16 cellular contexts compared by ENCODE assay signal in the genomic region with DNA sequence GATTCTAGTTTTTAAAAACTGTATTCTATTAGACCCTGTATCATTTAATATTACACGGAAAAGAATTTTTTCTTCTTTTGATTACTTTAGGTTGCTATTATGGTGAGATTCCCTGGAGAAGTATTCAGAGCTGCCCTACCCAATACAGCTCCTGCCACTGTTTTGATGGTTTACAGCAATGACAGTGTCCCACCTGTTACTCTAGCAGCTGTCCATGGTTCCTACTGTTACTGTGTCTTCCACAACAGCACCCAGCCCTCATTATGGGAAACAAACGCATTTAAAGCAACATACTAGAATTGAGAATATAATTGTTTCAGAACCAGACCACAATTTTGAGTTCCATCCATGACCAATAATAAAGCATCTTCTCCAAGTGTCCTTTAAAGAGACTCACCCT. TPM values are rescaled to one million over a fixed set of nuclear protein-coding genes. Genes with fewer than 3 reads are reported as not detected.
DNase-seq lines count a peak whose midpoint lies in the region; FAIRE-seq and TF ChIP-seq lines count a peak whose summit lies in the region.
"Had no signal": no experiment of that assay in that cellular context is flagged by ENCODE, and none has a peak within 500 bp of the region (broad histone marks: within the 10 kb centered on the region; RNA-seq: fewer than 3 reads in every experiment).

No MANE protein-coding gene starts in this region.

- POLR2A ChIA-PET in H1 (lab: Charles Lee; ENCODE audit: partially characterized antibody) = no interaction called here

- no peak overlapping the region for H2BK12ac ChIP-seq in H1 (ENCODE audit: low read depth, low read length)
- H2BK12ac ChIP-seq in trophoblast cell (ENCODE audit: low read length) = no peak overlapping the region

- H2BK120ac ChIP-seq in H1 (replicated peaks; ENCODE audit: low read depth, low read length) = no peak overlapping the region
- no peak overlapping the region for H2BK120ac ChIP-seq in trophoblast cell (ENCODE audit: insufficient read depth, low read length, poor library complexity)

- H4K5ac ChIP-seq in H1 (ENCODE audit: insufficient read length, low read depth, low read length) = no peak overlapping the region

- H2AFZ ChIP-seq in H1 (ENCODE audit: low read length) = no peak overlapping the region
- H2AFZ ChIP-seq in trophoblast cell (ENCODE audit: insufficient read depth, low read length, poor library complexity) = no peak overlapping the region

- no peak overlapping the region for H3K27ac ChIP-seq in H1 (ENCODE audit: low read depth, low read length)
- H3K27ac ChIP-seq in trophoblast cell (ENCODE audit: low read depth, low read length) = no peak overlapping the region

- CTCF ChIA-PET in H1 (lab: Charles Lee; ENCODE audit: partially characterized antibody) = no interaction called here

- H3K56ac ChIP-seq in H1 (replicated peaks; ENCODE audit: insufficient read length, low read depth, low read length) = no peak overlapping the region

- no peak overlapping the region for H4K8ac ChIP-seq in H1 (ENCODE audit: extremely low read depth, insufficient read depth, low read length)
- no peak overlapping the region for H4K8ac ChIP-seq in trophoblast cell (ENCODE audit: low read depth, low read length)

- no peak for TF ChIP-seq POLR2A in H1 (IDR thresholded peaks at IDR 0.05; ENCODE audit: control extremely low read depth in 1 of 2, low read depth in 2 of 2, low read length in 2 of 2)

- H3K9me3 ChIP-seq in H1 (ENCODE audit: insufficient read depth in 2 of 2, low read depth in 1 of 2, low read length in 1 of 2) (no peaks in the 10 kb centered on the region), trophoblast cell (ENCODE audit: insufficient read depth, low read depth, low read length) (no peaks in the 10 kb centered on the region)

- WGBS in H1 (ENCODE audit: extremely low coverage in 1 of 2, insufficient coverage in 1 of 2, insufficient read length in 1 of 2, insufficient replicate concordance in 2 of 2, low coverage in 1 of 2, low lambda C conversion rate in 2 of 2, missing lambda C conversion rate in 1 of 2), 2 experiments = 42% methylated on average over 2 of the region's 2 CpGs; no CpG with 5 or more reads in 1 of the 2 experiments
- no CpG with 5 or more reads among the region's 2 CpGs for WGBS in trophoblast cell (ENCODE audit: extremely low coverage, insufficient coverage, insufficient read length)

- peak; percentile 82 for FAIRE-seq in H1 (lab: Jason Lieb, UNC)

- H3K23ac ChIP-seq in H1 (ENCODE audit: insufficient read length) (no peak overlapping the region), trophoblast cell (ENCODE audit: low read length) (no peak overlapping the region)

- H3K4me3 ChIP-seq in H1 (ENCODE audit: extremely low read depth in 1 of 4, insufficient read depth in 2 of 4, low read depth in 3 of 4, low read length in 4 of 4) (no peak overlapping the region), trophoblast cell (ENCODE audit: low read depth, low read length) (no peak overlapping the region)

- H2BK5ac ChIP-seq in H1 (ENCODE audit: low read depth, low read length) (no peak overlapping the region), trophoblast cell (ENCODE audit: low read depth, low read length, poor library complexity) (no peak overlapping the region)

- no peak for TF ChIP-seq CTCF in H1 (IDR thresholded peaks at IDR 0.05; ENCODE audit: control extremely low read depth in 1 of 3, insufficient read depth in 1 of 3, low read depth in 1 of 3, low read length in 3 of 3)

- H3K79me1 ChIP-seq in H1 (ENCODE audit: low read depth, low read length) (peaks cover 14% of the 10 kb centered on the region), trophoblast cell (ENCODE audit: low read length) (no peaks in the 10 kb centered on the region)

- H2AK5ac ChIP-seq in H1 (ENCODE audit: low read depth, low read length) (no peak overlapping the region), trophoblast cell (ENCODE audit: low read length) (no peak overlapping the region)

- no peak overlapping the region for H2BK15ac ChIP-seq in H1 (ENCODE audit: low read length)

- H3K9ac ChIP-seq in H1 (replicated peaks in 1 of 4; ENCODE audit: extremely low read depth in 1 of 4, low read depth in 3 of 4, low read length in 3 of 4) = no peak overlapping the region
- H3K9ac ChIP-seq in trophoblast cell (ENCODE audit: low read length) = no peak overlapping the region

- H3K14ac ChIP-seq in H1 (ENCODE audit: insufficient read length) (no peak overlapping the region), trophoblast cell (ENCODE audit: low read length) (no peak overlapping the region)

- H3K4me2 ChIP-seq in H1 (ENCODE audit: insufficient read depth in 1 of 2, low read depth in 2 of 2, low read length in 2 of 2) (peak overlapping the region in 1 of 2 experiments; percentile 27; a peak in 1 of 4 replicates), trophoblast cell (ENCODE audit: low read length) (no peak overlapping the region)

- H3K27me3 ChIP-seq in H1 (replicated peaks in 1 of 4; ENCODE audit: control insufficient read depth in 3 of 4, extremely low read depth in 1 of 4, insufficient read depth in 3 of 4, low read length in 3 of 4) (no peaks in the 10 kb centered on the region), trophoblast cell (ENCODE audit: insufficient read depth, low read length) (no peaks in the 10 kb centered on the region)

- H3K4ac ChIP-seq in H1 (replicated peaks; ENCODE audit: insufficient read length, low read depth, low read length) = no peak overlapping the region
- H3K4ac ChIP-seq in trophoblast cell (ENCODE audit: low read depth, low read length) = peak overlapping the region; percentile 83

- H3K23me2 ChIP-seq in H1 (ENCODE audit: low read depth, low read length) = 0 out of 2 replicates have a peak, but pooled peaks cover 3% of the 10 kb centered on the region

- H3K79me2 ChIP-seq in H1 (ENCODE audit: control insufficient read depth in 1 of 2, insufficient read depth in 2 of 2, low read length in 2 of 2) (peaks cover 32 to 98% of the 10 kb centered on the region in 2 experiments), trophoblast cell (ENCODE audit: control insufficient read depth, insufficient read depth, low read length, poor library complexity) (peaks cover 11% of the 10 kb centered on the region)

- no peak overlapping the region for H4K12ac ChIP-seq in trophoblast cell (ENCODE audit: low read depth, low read length)

- H2BK20ac ChIP-seq in H1 (ENCODE audit: low read length) = no peak overlapping the region

- DNase-seq in NCI-H2171 treated with DMSO at 0.1 percent for 48 hours (lab: John Stamatoyannopoulos, UW) = peak; percentile 38
- DNase-seq in NCI-H2171 (lab: John Stamatoyannopoulos, UW) = no peak
- DNase-seq in H1 (ENCODE audit: low read depth in 1 of 2, low spot score in 2 of 2) = no peak
- no peak for DNase-seq in trophoblast cell
- no peak for DNase-seq in activated CD4-positive, alpha-beta T cell treated with anti-CD3 and anti-CD28 coated beads for 1 hour
- no peak for DNase-seq in HuH-7.5 (ENCODE audit: low spot score)
- no peak for DNase-seq in COLO829 (ENCODE audit: low spot score)
- DNase-seq: 8988T, C1 segment of cervical spinal cord, NCI-H1436 treated with DMSO at 0.1 percent for 48 hours, NCI-H2081, NCI-H226, NCI-H526 treated with DMSO at 0.1 percent for 48 hours, SHP77 treated with DMSO at 0.1 percent for 48 hours, SW 1271 had no signal

- no peaks in the 10 kb centered on the region for H3K36me3 ChIP-seq in H1 (ENCODE audit: control insufficient read depth in 2 of 4, insufficient read depth in 4 of 4, low read length in 3 of 4)
- no peaks in the 10 kb centered on the region for H3K36me3 ChIP-seq in trophoblast cell (ENCODE audit: control insufficient read depth in 1 of 2, insufficient read depth in 2 of 2, low read length in 2 of 2)

- no peak overlapping the region for H3K18ac ChIP-seq in H1 (ENCODE audit: extremely low read depth, low read length)
- H3K18ac ChIP-seq in trophoblast cell (ENCODE audit: low read length) = no peak overlapping the region

- no peak for TF ChIP-seq RAD21 in Ishikawa (IDR thresholded peaks at IDR 0.05; ENCODE audit: low read depth)
- TF ChIP-seq RAD21 in H1 (IDR thresholded peaks at IDR 0.05 in 1 of 2, conservative IDR thresholded peaks at IDR 0.05 in 1 of 2; ENCODE audit: low read depth in 2 of 2, low read length in 2 of 2) = no peak

- H4K20me1 ChIP-seq in H1 (replicated peaks in 1 of 2; ENCODE audit: control insufficient read depth in 1 of 2, insufficient read depth in 2 of 2, low read length in 2 of 2) = peaks cover 34 to 38% of the 10 kb centered on the region in 2 experiments

- H4K91ac ChIP-seq in H1 (replicated peaks; ENCODE audit: insufficient read length, low read length) (no peak overlapping the region), trophoblast cell (ENCODE audit: low read depth, low read length) (no peak overlapping the region)

- no peak for TF ChIP-seq EP300 in Ishikawa (IDR thresholded peaks at IDR 0.05; ENCODE audit: borderline replicate concordance)
- TF ChIP-seq EP300 in H1 (IDR thresholded peaks at IDR 0.05; ENCODE audit: borderline replicate concordance in 1 of 2, low read depth in 2 of 2, low read length in 2 of 2) = no peak

- peaks cover 2 to 14% (median 7%) of the 10 kb centered on the region in 4 experiments; a peak in 6 of 7 replicates for H3K4me1 ChIP-seq in H1 (replicated peaks in 1 of 4; ENCODE audit: control insufficient read depth in 3 of 4, insufficient read depth in 4 of 4, low read length in 3 of 4)
- no peaks in the 10 kb centered on the region for H3K4me1 ChIP-seq in trophoblast cell (ENCODE audit: control insufficient read depth in 1 of 2, insufficient read depth in 2 of 2, low read length in 2 of 2)

TF ChIP-seq in Ishikawa, 13 proteins besides CTCF, POLR2A, EP300 and RAD21 (continues in another document):
- TF ChIP-seq YY1 (IDR thresholded peaks at IDR 0.05; ENCODE audit: low read depth) = no peak

TF ChIP-seq in H1, 55 proteins besides CTCF, POLR2A, EP300 and RAD21 (continues in another document):
- TF ChIP-seq, protein P1, sequence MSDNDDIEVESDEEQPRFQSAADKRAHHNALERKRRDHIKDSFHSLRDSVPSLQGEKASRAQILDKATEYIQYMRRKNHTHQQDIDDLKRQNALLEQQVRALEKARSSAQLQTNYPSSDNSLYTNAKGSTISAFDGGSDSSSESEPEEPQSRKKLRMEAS (IDR thresholded peaks at IDR 0.05) = peak; percentile 94
- TF ChIP-seq MAFK (IDR thresholded peaks at IDR 0.05; ENCODE audit: low read depth, low read length) (no peak), HDAC2 (IDR thresholded peaks at IDR 0.05; ENCODE audit: borderline replicate concordance in 1 of 2, low read depth in 2 of 2, low read length in 2 of 2) (peak; percentile 85 to 95; a peak in 2 of 4 replicates), CHD2 (IDR thresholded peaks at IDR 0.05; ENCODE audit: low read length) (no peak)

RNA-seq across cellular contexts. Expression of a gene that starts 48.8 kb away (rescaled TPM):
- total RNA-seq in H1 (2021; fragmentation: NEBNext Ultra II Directional; extraction: Animal tissue kit (Norgen Biotek cat#: 25700)) = 23.9 and 25.9 TPM in 2 replicates
- 4.8 and 8.5 TPM in 2 replicates for polyA plus RNA-seq in H1 (2011; rRNA removed)
- polyA plus RNA-seq in H1 (2011; cell fraction: cytosol; rRNA removed) = 9.0 TPM
- polyA plus RNA-seq in H1 (2011; cell fraction: nucleus; rRNA removed) = 4.7 TPM
- 8.5 to 17.0 TPM (median 10.8 TPM) in 4 replicates for polyA plus RNA-seq in H1 (2012, experiment 1 of 2)
- polyA plus RNA-seq in H1 (2012, experiment 2 of 2) = 1.5 TPM
- 21.2 TPM for polyA plus RNA-seq in H1 (2013, experiment 1 of 2)
- polyA plus RNA-seq in H1 (2013, experiment 2 of 2) = 21.9 TPM
- polyA minus RNA-seq in H1 (2011; rRNA and poly(A)+ RNA removed) = 8.7 and 10.2 TPM in 2 replicates
- polyA minus RNA-seq in H1 (2011; cell fraction: cytosol; rRNA and poly(A)+ RNA removed) = 8.8 TPM
- 11.9 TPM for polyA minus RNA-seq in H1 (2011; cell fraction: nucleus; rRNA and poly(A)+ RNA removed)
- 44.7 and 45.0 TPM in 2 replicates for polyA plus RNA-seq in trophoblast cell (2013)
